15 cellular contexts compared by ENCODE assay signal in the genomic region with DNA sequence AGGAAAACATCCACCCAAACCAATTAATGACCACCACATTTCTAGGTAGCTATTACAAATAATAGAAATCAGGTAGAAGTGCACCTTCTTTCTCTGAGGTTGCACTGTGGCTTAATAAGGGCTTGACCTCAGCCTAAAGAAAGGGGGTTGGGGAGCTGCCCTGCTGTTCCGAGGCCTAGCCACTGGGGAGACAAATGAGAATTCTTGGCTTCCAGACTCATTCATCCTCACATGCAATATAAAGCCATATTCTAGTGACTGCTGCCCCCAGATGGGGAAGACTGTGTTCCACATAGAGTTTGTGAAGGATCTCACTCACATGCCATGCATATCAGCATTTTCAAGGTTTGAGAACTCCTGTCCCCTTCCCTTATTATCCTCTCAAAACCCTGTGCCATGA. TPM values are rescaled to one million over a fixed set of nuclear protein-coding genes. Genes with fewer than 3 reads are reported as not detected.
DNase-seq lines count a peak whose midpoint lies in the region; TF ChIP-seq lines count a peak whose summit lies in the region.
"Had no signal": no experiment of that assay in that cellular context is flagged by ENCODE, and none has a peak within 500 bp of the region (broad histone marks: within the 10 kb centered on the region; RNA-seq: fewer than 3 reads in every experiment).

No MANE protein-coding gene starts in this region.

- H3K4me1 ChIP-seq in effector memory CD4-positive, alpha-beta T cell (ENCODE audit: control insufficient read depth, insufficient read depth, low read length, poor library complexity, severe bottlenecking) = no peaks in the 10 kb centered on the region

- H3K27ac ChIP-seq in effector memory CD4-positive, alpha-beta T cell (ENCODE audit: insufficient read depth, low read length, poor library complexity, severe bottlenecking) = no peak overlapping the region
- H3K27ac ChIP-seq: heart left ventricle, lower lobe of right lung had no signal

- no peaks in the 10 kb centered on the region for H3K36me3 ChIP-seq in MG63
- H3K36me3 ChIP-seq in effector memory CD4-positive, alpha-beta T cell (ENCODE audit: control insufficient read depth, insufficient read depth, low read length) = no peaks in the 10 kb centered on the region
- H3K36me3 ChIP-seq: heart left ventricle, lower lobe of right lung had no signal

- TF ChIP-seq RAD21 in Ishikawa (IDR thresholded peaks at IDR 0.05; ENCODE audit: low read depth) = peak; percentile 16; the same call in 1 of the 2 replicates

- peaks cover 39% of the 10 kb centered on the region for H3K27me3 ChIP-seq in MG63
- H3K27me3 ChIP-seq in effector memory CD4-positive, alpha-beta T cell (replicated peaks; ENCODE audit: control insufficient read depth, insufficient read depth, low read length, poor library complexity, severe bottlenecking) = no peaks in the 10 kb centered on the region

- H3K9me3 ChIP-seq in MG63 = no peaks in the 10 kb centered on the region; the same call in 1 of the 2 replicates
- H3K9me3 ChIP-seq in effector memory CD4-positive, alpha-beta T cell (ENCODE audit: control insufficient read depth, low read length) = no peaks in the 10 kb centered on the region
- H3K9me3 ChIP-seq: heart left ventricle, lower lobe of right lung had no signal

- peak; percentile 22 for DNase-seq in NCI-H345 (lab: John Stamatoyannopoulos, UW)
- DNase-seq in NCI-H345 treated with DMSO at 0.1 percent for 48 hours (lab: John Stamatoyannopoulos, UW; ENCODE audit: unreplicated experiment) = no peak
- peak; percentile 65 for DNase-seq in OCI-M1 (lab: John Stamatoyannopoulos, UW)
- peak; percentile 54 for DNase-seq in iPS-NIHi7 (ENCODE audit: extremely low spot score)
- DNase-seq in MG63 = no peak
- no peak for DNase-seq in CD1c-positive myeloid dendritic cell (ENCODE audit: extremely low spot score)
- no peak for DNase-seq in effector memory CD4-positive, alpha-beta T cell
- DNase-seq: heart left ventricle; KG1; lower lobe of right lung; stimulated activated CD4-positive, alpha-beta T cell treated with anti-CD3 and anti-CD28 coated beads, Interleukin-1b, Interleukin-23, amount 100 ng/mL, for 48 hours; stimulated activated naive CD4-positive, alpha-beta T cell; T-helper 9 cell had no signal

- H3K4me3 ChIP-seq in MG63 = no peak overlapping the region
- H3K4me3 ChIP-seq in effector memory CD4-positive, alpha-beta T cell (ENCODE audit: insufficient read depth, low read depth, low read length, poor library complexity, severe bottlenecking) = no peak overlapping the region
- H3K4me3 ChIP-seq: heart left ventricle, lower lobe of right lung had no signal

- TF ChIP-seq EP300 in Ishikawa (IDR thresholded peaks at IDR 0.05; ENCODE audit: borderline replicate concordance) = no peak

TF ChIP-seq in Ishikawa, 13 proteins besides CTCF, POLR2A, EP300 and RAD21:
- TF ChIP-seq EGR1 (IDR thresholded peaks at IDR 0.05) (no peak), YY1 (IDR thresholded peaks at IDR 0.05; ENCODE audit: low read depth) (no peak), CREB1 (IDR thresholded peaks at IDR 0.05; ENCODE audit: low read depth) (no peak), FOXM1 (IDR thresholded peaks at IDR 0.05; ENCODE audit: borderline replicate concordance, low read depth) (no peak), NFIC (IDR thresholded peaks at IDR 0.05) (no peak), TCF12 (IDR thresholded peaks at IDR 0.05; ENCODE audit: low read depth) (no peak), CEBPB (IDR thresholded peaks at IDR 0.05) (no peak), ZBTB7A (IDR thresholded peaks at IDR 0.05; ENCODE audit: low read depth) (no peak)

RNA-seq across cellular contexts. Expression of gene SAYSD1, which starts 22.9 kb away (rescaled TPM):
- 48.8 and 57.2 TPM in 2 replicates for total RNA-seq in MG63 (2014; rRNA removed; shearing (Covaris generic); ENCODE audit: low replicate concordance)

RNA-seq across cellular contexts. Expression of gene GLP1R, which starts 43.5 kb away (rescaled TPM):
- not detected in 2 replicates for total RNA-seq in MG63 (2014; rRNA removed; shearing (Covaris generic); ENCODE audit: low replicate concordance)
- total RNA-seq: astrocyte had no signal

Comparison
In these comparisons a context has a peak if more than half of its experiments do, and no peak if none do; other contexts are left out.
1. DNase-seq: peak in NCI-H345 (single experiment), OCI-M1 (single experiment) and iPS-NIHi7 (single experiment); none in NCI-H345 treated with DMSO at 0.1 percent for 48 hours (single experiment), MG63 (single experiment), CD1c-positive myeloid dendritic cell (single experiment) and effector memory CD4-positive, alpha-beta T cell (0 of 3).